In genomic region chr3:9553949-9554513, GRCh38 we compare ENCODE assay signal across 1 cellular context.
TF ChIP-seq lines count a peak whose summit lies in the region.

No MANE protein-coding gene starts in this region.

TF ChIP-seq in H1, 55 proteins besides CTCF, POLR2A, EP300 and RAD21:
- 0 out of 4 replicates have a peak, but pooled peaks of 1 of the 2 experiments have one; percentile 50 for TF ChIP-seq HDAC2 (IDR thresholded peaks at IDR 0.05; ENCODE audit: borderline replicate concordance in 1 of 2, low read depth in 2 of 2, low read length in 2 of 2)
- no peak for TF ChIP-seq MAFK (IDR thresholded peaks at IDR 0.05; ENCODE audit: low read depth, low read length)
- TF ChIP-seq SIN3A (conservative IDR thresholded peaks at IDR 0.05 in 1 of 2, IDR thresholded peaks at IDR 0.05 in 1 of 2; ENCODE audit: low read depth in 1 of 2, low read length in 2 of 2): peak in 1 of 2 experiments; percentile 11; a peak in 1 of 4 replicates
- peak; percentile 26 for TF ChIP-seq ASH2L (IDR thresholded peaks at IDR 0.05; ENCODE audit: low read length)
